8 cellular contexts compared by ENCODE assay signal in genomic region chr2:42928692-42929576, GRCh38.
DNase-seq lines count a peak whose midpoint lies in the region; ATAC-seq and FAIRE-seq lines count a peak whose summit lies in the region.

No MANE protein-coding gene starts in this region.

- peak overlapping the region; percentile 81 for H3K4me2 ChIP-seq in BLaER1

- FAIRE-seq in urothelium cell line (lab: Jason Lieb, UNC): no peak

- H3K36me3 ChIP-seq in BLaER1: no peaks in the 10 kb centered on the region

- DNase-seq in HuH-7.5 (ENCODE audit: low spot score) (peak; percentile 66), kidney tubule cell (ENCODE audit: low spot score) (peak; percentile 29), urothelium cell line (ENCODE audit: low spot score) (peak; percentile 43), anterior cingulate cortex (lab: John Stamatoyannopoulos, UW) (no peak)

- H3K4me1 ChIP-seq in BLaER1: peaks cover 100% of the 10 kb centered on the region

- WGBS in adipose tissue, 3 donors: 58 to 72% (median 59%) methylated on average over 13 of the region's 13 CpGs

- H3K9me3 ChIP-seq in BLaER1: no peaks in the 10 kb centered on the region

- H3K27me3 ChIP-seq in BLaER1: no peaks in the 10 kb centered on the region

- H3K27ac ChIP-seq in BLaER1 (peak overlapping the region; percentile 89), adipose tissue (ENCODE audit: low read depth, low read length) (peak overlapping the region; percentile 2)

- no peak overlapping the region for H3K4me3 ChIP-seq in BLaER1

- H3K9ac ChIP-seq in BLaER1: peak overlapping the region; percentile 62; the same call in 1 of the 2 replicates

- H4K20me1 ChIP-seq in BLaER1: no peaks in the 10 kb centered on the region

- ATAC-seq in GM21367 (IDR thresholded peaks at IDR 0.05; ENCODE audit: unreplicated experiment): no peak
- ATAC-seq in HG03354 (IDR thresholded peaks at IDR 0.05; ENCODE audit: poor library complexity, severe bottlenecking, unreplicated experiment): no peak

Comparison
In these comparisons a context has a peak if more than half of its experiments do, and no peak if none do; other contexts are left out.
1. DNase-seq: peak in HuH-7.5 (single experiment), kidney tubule cell (single experiment) and urothelium cell line (single experiment); none in anterior cingulate cortex (0 of 58).